In the genomic region with DNA sequence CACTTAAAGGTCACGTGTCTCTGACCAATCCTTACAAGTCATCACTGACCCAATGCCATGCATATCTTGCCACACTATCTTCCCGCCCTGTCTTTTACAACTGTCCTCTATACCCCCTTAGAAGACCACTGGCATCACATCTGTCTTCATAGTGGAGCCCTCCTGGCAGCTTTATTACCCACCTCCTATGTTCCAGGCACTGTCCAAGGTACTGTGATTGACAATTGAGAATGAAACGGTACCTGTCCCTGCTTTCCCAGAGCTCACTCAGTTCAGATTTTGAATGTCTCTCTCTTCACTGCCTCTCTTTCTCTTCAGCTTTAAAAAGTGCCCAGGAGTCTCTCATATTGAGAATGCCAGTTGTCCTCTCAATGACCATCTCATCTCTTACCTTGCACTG, we compare ENCODE assay signal across 32 cellular contexts.
"Had no signal": no experiment of that assay in that cellular context is flagged by ENCODE, and none has a peak within 500 bp of the region (broad histone marks: within the 10 kb centered on the region; RNA-seq: fewer than 3 reads in every experiment).

No MANE protein-coding gene starts in this region.

- H3K9me3 ChIP-seq: adrenal gland, breast epithelium, colonic mucosa had no signal

- FAIRE-seq: frontal cortex had no signal

- H3K27ac ChIP-seq: adrenal gland, breast epithelium, cardiac muscle cell, colonic mucosa, VCaP had no signal

- H3K36me3 Mint-ChIP-seq: activated naive CD4-positive, alpha-beta T cell treated with anti-CD3 and anti-CD28 coated beads, Interleukin-2, amount 50 U/mL, for 24 hours; activated naive CD8-positive, alpha-beta T cell treated with anti-CD3 and anti-CD28 coated beads for 36 hours; brain; WTC11 had no signal

- H3K4me3 Mint-ChIP-seq: activated CD8-positive, alpha-beta T cell treated with anti-CD3 and anti-CD28 coated beads for 36 hours; activated naive CD4-positive, alpha-beta T cell treated with anti-CD3 and anti-CD28 coated beads for 36 hours; activated naive CD4-positive, alpha-beta T cell treated with anti-CD3 and anti-CD28 coated beads, Interleukin-2, amount 50 U/mL, for 24 hours; activated naive CD8-positive, alpha-beta T cell treated with anti-CD3 and anti-CD28 coated beads for 36 hours; activated naive CD8-positive, alpha-beta T cell treated with anti-CD3 and anti-CD28 coated beads, Interleukin-2, amount 50 U/mL, for 24 hours; activated T-helper 1 cell treated with anti-CD3 and anti-CD28 coated beads, Interleukin-12 subunit alpha, Interleukin-12 subunit beta, Interleukin-2, Interleukin-4 antibody, amounts not matched to agents 30 ng/mL and 10 ng/mL and 1 ng/mL, durations not matched to agents 14 hours and 24 hours and 36 hours; brain; endodermal cell; WTC11 had no signal

- H3K4me1 Mint-ChIP-seq: activated naive CD4-positive, alpha-beta T cell treated with anti-CD3 and anti-CD28 coated beads, Interleukin-2, amount 50 U/mL, for 24 hours; activated naive CD8-positive, alpha-beta T cell treated with anti-CD3 and anti-CD28 coated beads for 36 hours; activated naive CD8-positive, alpha-beta T cell treated with anti-CD3 and anti-CD28 coated beads, Interleukin-2, amount 50 U/mL, for 24 hours; brain; endodermal cell had no signal

- ATAC-seq: activated CD8-positive, alpha-beta T cell treated with anti-CD3 and anti-CD28 coated beads for 36 hours; activated naive CD8-positive, alpha-beta T cell treated with anti-CD3 and anti-CD28 coated beads, Interleukin-2, amount 50 U/mL, for 24 hours; esophagus mucosa; WTC11 had no signal

- H3K27me3 Mint-ChIP-seq: activated CD8-positive, alpha-beta T cell treated with anti-CD3 and anti-CD28 coated beads for 36 hours; activated naive CD4-positive, alpha-beta T cell treated with anti-CD3 and anti-CD28 coated beads, Interleukin-2, amount 50 U/mL, for 24 hours; activated naive CD8-positive, alpha-beta T cell treated with anti-CD3 and anti-CD28 coated beads for 36 hours; activated naive CD8-positive, alpha-beta T cell treated with anti-CD3 and anti-CD28 coated beads, Interleukin-2, amount 50 U/mL, for 24 hours had no signal

- H3K27ac Mint-ChIP-seq: activated CD8-positive, alpha-beta T cell treated with anti-CD3 and anti-CD28 coated beads for 36 hours; activated naive CD4-positive, alpha-beta T cell treated with anti-CD3 and anti-CD28 coated beads for 36 hours; activated naive CD4-positive, alpha-beta T cell treated with anti-CD3 and anti-CD28 coated beads, Interleukin-2, amount 50 U/mL, for 24 hours; activated naive CD8-positive, alpha-beta T cell treated with anti-CD3 and anti-CD28 coated beads for 36 hours; activated naive CD8-positive, alpha-beta T cell treated with anti-CD3 and anti-CD28 coated beads, Interleukin-2, amount 50 U/mL, for 24 hours; activated T-helper 1 cell treated with anti-CD3 and anti-CD28 coated beads, Interleukin-12 subunit alpha, Interleukin-12 subunit beta, Interleukin-2, Interleukin-4 antibody, amounts not matched to agents 30 ng/mL and 10 ng/mL and 1 ng/mL, durations not matched to agents 14 hours and 24 hours and 36 hours; activated T-helper 2 cell treated with anti-CD3 and anti-CD28 coated beads, Interferon-gamma antibody, Interleukin-2, Interleukin-4, amounts not matched to agents 10 μg/mL and 5 μg/mL and 100 μg/mL, durations not matched to agents 14 hours and 24 hours and 36 hours; brain; endodermal cell; WTC11 had no signal

- H3K27me3 ChIP-seq: adrenal gland, cardiac muscle cell, colonic mucosa had no signal

- H3K4me3 ChIP-seq: adrenal gland, breast epithelium, cardiac muscle cell, colonic mucosa had no signal

- H3K9me3 Mint-ChIP-seq: activated CD8-positive, alpha-beta T cell treated with anti-CD3 and anti-CD28 coated beads for 36 hours; activated naive CD4-positive, alpha-beta T cell treated with anti-CD3 and anti-CD28 coated beads for 36 hours; activated naive CD4-positive, alpha-beta T cell treated with anti-CD3 and anti-CD28 coated beads, Interleukin-2, amount 50 U/mL, for 24 hours; activated naive CD8-positive, alpha-beta T cell treated with anti-CD3 and anti-CD28 coated beads for 36 hours; activated naive CD8-positive, alpha-beta T cell treated with anti-CD3 and anti-CD28 coated beads, Interleukin-2, amount 50 U/mL, for 24 hours; activated T-helper 1 cell treated with anti-CD3 and anti-CD28 coated beads, Interleukin-12 subunit alpha, Interleukin-12 subunit beta, Interleukin-2, Interleukin-4 antibody, amounts not matched to agents 30 ng/mL and 10 ng/mL and 1 ng/mL, durations not matched to agents 14 hours and 24 hours and 36 hours; activated T-helper 2 cell treated with anti-CD3 and anti-CD28 coated beads, Interferon-gamma antibody, Interleukin-2, Interleukin-4, amounts not matched to agents 10 μg/mL and 5 μg/mL and 100 μg/mL, durations not matched to agents 14 hours and 24 hours and 36 hours; brain; endodermal cell; WTC11 had no signal

- H3K36me3 ChIP-seq: adrenal gland, breast epithelium, cardiac muscle cell, colonic mucosa had no signal

- H3K4me1 ChIP-seq: adrenal gland, breast epithelium, colonic mucosa had no signal

- DNase-seq: activated CD4-positive, alpha-beta T cell treated with anti-CD3 and anti-CD28 coated beads for 1 hour; activated CD4-positive, alpha-beta T cell treated with anti-CD3 and anti-CD28 coated beads for 48 hours; activated CD4-positive, alpha-beta T cell treated with anti-CD3 and anti-CD28 coated beads, Interleukin-2, amount 50 U/mL, for 1 hour; activated CD4-positive, alpha-beta T cell treated with anti-CD3 and anti-CD28 coated beads, Interleukin-2, amount 50 U/mL, for 48 hours; activated CD8-positive, alpha-beta memory T cell treated with anti-CD3 and anti-CD28 coated beads for 24 hours; activated CD8-positive, alpha-beta T cell treated with anti-CD3 and anti-CD28 coated beads for 36 hours; activated effector memory CD4-positive, alpha-beta T cell treated with anti-CD3 and anti-CD28 coated beads, Interleukin-2, amount 50 U/mL, for 16 hours; activated naive CD4-positive, alpha-beta T cell treated with anti-CD3 and anti-CD28 coated beads for 36 hours; activated naive CD8-positive, alpha-beta T cell treated with anti-CD3 and anti-CD28 coated beads for 36 hours; activated naive CD8-positive, alpha-beta T cell treated with anti-CD3 and anti-CD28 coated beads, Interleukin-2, amount 50 U/mL, for 24 hours; activated T-cell treated with anti-CD3 and anti-CD28 coated beads, Interleukin-2, amount 50 U/mL, for 48 hours; adrenal gland; amygdala; aorta; central memory CD4-positive, alpha-beta T cell; cerebellar nuclear complex; colonic mucosa; effector CD8-positive, alpha-beta T cell; endodermal cell; foreskin fibroblast; head of caudate nucleus; T-helper 2 cell had no signal
